In the genomic region with DNA sequence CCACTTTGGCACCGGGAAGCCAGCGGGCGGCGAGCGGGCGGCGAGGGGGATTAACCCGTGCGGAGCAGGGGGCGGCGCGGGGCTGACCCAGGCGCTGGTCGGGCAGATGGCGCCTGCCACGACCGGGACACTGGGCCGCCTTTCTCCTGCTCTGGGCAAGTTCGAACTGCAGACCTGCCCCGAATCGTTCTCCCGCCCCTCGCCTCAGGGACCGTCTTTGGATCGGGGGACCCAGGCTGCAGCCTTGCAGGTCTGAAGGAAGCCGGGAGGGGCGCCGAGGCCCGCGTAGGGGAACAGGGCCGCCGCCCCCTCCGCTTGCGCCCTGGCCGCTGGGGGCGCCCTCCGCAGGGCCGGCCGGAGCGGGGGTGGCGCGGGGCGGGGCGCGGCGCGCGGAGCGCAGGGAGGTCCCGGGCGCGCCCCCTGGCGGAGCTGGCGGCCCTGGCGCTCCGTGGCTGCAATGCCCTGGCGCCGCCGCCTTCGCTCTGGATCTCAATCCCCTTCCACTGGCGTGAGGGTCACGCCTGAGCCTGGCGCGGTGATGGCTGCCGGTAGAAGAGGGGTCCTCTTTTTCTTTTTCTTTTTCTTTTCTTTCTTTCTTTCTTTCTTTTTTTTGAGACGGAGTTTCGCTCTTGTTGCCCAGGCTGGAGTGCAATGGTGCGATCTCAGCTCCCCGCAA, we compare ENCODE assay signal across 8 cellular contexts.
A peak's percentile ranks its signal among the peaks of the same experiment; 100 is the strongest.
DNase-seq lines count a peak whose midpoint lies in the region; ATAC-seq and TF ChIP-seq lines count a peak whose summit lies in the region.

No MANE protein-coding gene starts in this region.

- TF ChIP-seq CTCF in cardiac fibroblast (IDR thresholded peaks at IDR 0.05; ENCODE audit: low read depth, low read length): peak; percentile 40

- peak overlapping the region; percentile 75 for H3K9ac ChIP-seq in ES-I3 (ENCODE audit: low read depth, low read length)

- peak; percentile 33 for DNase-seq in NCI-H2107 (lab: John Stamatoyannopoulos, UW)
- peak; percentile 64 to 84 (median 74) for DNase-seq in activated CD4-positive, CD25-positive, alpha-beta regulatory T cell (lab: John Stamatoyannopoulos, UW)
- peak; percentile 85 for DNase-seq in cardiac fibroblast (ENCODE audit: low read depth in 2 of 2)
- DNase-seq in islet precursor cell: peak; percentile 89
- DNase-seq in stimulated activated CD4-positive, alpha-beta T cell treated with anti-CD3 and anti-CD28 coated beads, Interleukin-12 subunit alpha, Interleukin-12 subunit beta, amount 100 ng/mL, for 48 hours (ENCODE audit: low read depth in 2 of 3, low spot score in 1 of 3): peak; percentile 57 to 79 (median 68)

- ATAC-seq in HG02623 (IDR thresholded peaks at IDR 0.05; ENCODE audit: unreplicated experiment): peak; percentile 64
- ATAC-seq in HG02840 (IDR thresholded peaks at IDR 0.05; ENCODE audit: low FRiP score, unreplicated experiment): no peak

- peaks cover 13% of the 10 kb centered on the region for H3K4me1 ChIP-seq in ES-I3 (ENCODE audit: insufficient read depth, low read length)

- H3K4me3 ChIP-seq in cardiac fibroblast (replicated peaks in 1 of 2; ENCODE audit: low read depth in 2 of 2, low read length in 2 of 2): peak overlapping the region; percentile 64 to 85

- no peaks in the 10 kb centered on the region for H3K36me3 ChIP-seq in ES-I3 (ENCODE audit: insufficient read depth, low read length)

- H3K9me3 ChIP-seq in ES-I3 (ENCODE audit: control insufficient read depth, insufficient read depth, low read length): no peaks in the 10 kb centered on the region; the same call in 1 of the 2 replicates

Comparison
In these comparisons a context has a peak if more than half of its experiments do, and no peak if none do; other contexts are left out.
1. DNase-seq: peak in every context shown above with its lines; median percentile 89 in islet precursor cell; 85 in cardiac fibroblast; 74 in activated CD4-positive, CD25-positive, alpha-beta regulatory T cell; 68 in stimulated activated CD4-positive, alpha-beta T cell treated with anti-CD3 and anti-CD28 coated beads, Interleukin-12 subunit alpha, Interleukin-12 subunit beta, amount 100 ng/mL, for 48 hours; 33 in NCI-H2107.